In the genomic region with DNA sequence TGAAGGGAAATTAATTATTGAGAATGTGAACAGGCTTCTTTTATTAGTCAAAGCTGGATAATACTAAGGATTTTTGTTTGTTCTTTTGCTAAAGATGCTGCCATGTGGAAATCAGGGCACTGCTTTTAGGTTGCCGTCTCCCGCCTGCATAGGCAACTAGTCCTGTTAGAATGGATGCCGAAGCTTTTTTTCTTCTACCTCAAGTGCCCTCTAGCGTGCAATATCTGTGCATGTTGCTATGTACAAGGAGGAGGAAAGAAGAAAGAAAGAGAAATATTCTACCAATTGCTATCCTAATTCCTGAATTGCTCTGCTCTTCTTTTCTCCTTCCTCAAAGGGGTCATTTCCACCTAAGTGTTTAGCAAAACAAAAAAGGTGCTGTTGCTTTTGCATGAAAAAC, we compare ENCODE assay signal across 9 cellular contexts. TPM values are rescaled to one million over a fixed set of nuclear protein-coding genes. Genes with fewer than 3 reads are reported as not detected.
A peak's percentile ranks its signal among the peaks of the same experiment; 100 is the strongest.
DNase-seq lines count a peak whose midpoint lies in the region; ATAC-seq and TF ChIP-seq lines count a peak whose summit lies in the region.
"Had no signal": no experiment of that assay in that cellular context is flagged by ENCODE, and none has a peak within 500 bp of the region (broad histone marks: within the 10 kb centered on the region; RNA-seq: fewer than 3 reads in every experiment).

No MANE protein-coding gene starts in this region.

- TF ChIP-seq CTCF in DND-41 (IDR thresholded peaks at IDR 0.05; ENCODE audit: borderline replicate concordance, extremely low read depth, low read length, poor library complexity, severe bottlenecking) (peak; percentile 8), natural killer cell (IDR thresholded peaks at IDR 0.05) (no peak)

- H3K36me3 Mint-ChIP-seq in CD8-positive, alpha-beta memory T cell = no peaks in the 10 kb centered on the region
- H3K36me3 Mint-ChIP-seq in activated T-helper 2 cell treated with anti-CD3 and anti-CD28 coated beads, Interferon-gamma antibody, Interleukin-2, Interleukin-4, amounts not matched to agents 10 μg/mL and 5 μg/mL and 100 μg/mL, durations not matched to agents 14 hours and 24 hours and 36 hours (ENCODE audit: low read depth) = no peaks in the 10 kb centered on the region
- no peaks in the 10 kb centered on the region for H3K36me3 Mint-ChIP-seq in natural killer cell
- no peaks in the 10 kb centered on the region for H3K36me3 Mint-ChIP-seq in activated T-cell treated with anti-CD3 and anti-CD28 coated beads, Interleukin-2, amount 50 U/mL, for 72 hours (ENCODE audit: insufficient read depth in 2 of 2)

- no peaks in the 10 kb centered on the region for H3K4me1 ChIP-seq in DND-41 (ENCODE audit: insufficient read depth, low read length)
- H3K4me1 ChIP-seq in CD8-positive, alpha-beta memory T cell (ENCODE audit: insufficient read depth, low read length) = no peaks in the 10 kb centered on the region

- ATAC-seq in DND-41 (ENCODE audit: insufficient read depth, low read depth) (no peak), natural killer cell (no peak)
- no peak for ATAC-seq in activated T-cell treated with anti-CD3 and anti-CD28 coated beads, Interleukin-2, amount 50 U/mL, for 72 hours (replicated peaks in 1 of 2)

- H3K79me2 ChIP-seq in DND-41 (ENCODE audit: insufficient read depth, low read length) = no peaks in the 10 kb centered on the region

- no peaks in the 10 kb centered on the region for H4K20me1 ChIP-seq in DND-41 (ENCODE audit: insufficient read depth, low read length)

- no peak for DNase-seq in DND-41
- peak; percentile 55 for DNase-seq in LHCN-M2 (ENCODE audit: low read depth)
- peak; percentile 10 for DNase-seq in amniotic epithelial cell (ENCODE audit: low read depth)
- DNase-seq in midbrain (lab: John Stamatoyannopoulos, UW) = peak; percentile 80
- DNase-seq in CD8-positive, alpha-beta memory T cell = no peak
- no peak for DNase-seq in activated T-helper 2 cell treated with anti-CD3 and anti-CD28 coated beads, Interferon-gamma antibody, Interleukin-2, Interleukin-4, amounts not matched to agents 10 μg/mL and 5 μg/mL and 100 μg/mL, durations not matched to agents 14 hours and 24 hours and 36 hours (ENCODE audit: low spot score)
- no peak for DNase-seq in natural killer cell
- DNase-seq in activated T-cell treated with anti-CD3 and anti-CD28 coated beads, Interleukin-2, amount 50 U/mL, for 72 hours = no peak

- H3K9ac ChIP-seq in DND-41 (ENCODE audit: low read depth, low read length) = no peak overlapping the region

- peaks cover 4% of the 10 kb centered on the region for H3K9me3 ChIP-seq in DND-41 (ENCODE audit: insufficient read depth, low read length, severe bottlenecking)
- H3K9me3 ChIP-seq in CD8-positive, alpha-beta memory T cell (ENCODE audit: low read length) = no peaks in the 10 kb centered on the region
- H3K9me3 ChIP-seq: neutrophil had no signal

- no peaks in the 10 kb centered on the region for H3K27me3 ChIP-seq in DND-41 (ENCODE audit: insufficient read depth, low read length, poor library complexity)
- H3K27me3 ChIP-seq in CD8-positive, alpha-beta memory T cell (ENCODE audit: insufficient read depth, low read length, poor library complexity, severe bottlenecking) = no peaks in the 10 kb centered on the region

- H3K27ac Mint-ChIP-seq in CD8-positive, alpha-beta memory T cell = no peak overlapping the region
- no peak overlapping the region for H3K27ac Mint-ChIP-seq in activated T-helper 2 cell treated with anti-CD3 and anti-CD28 coated beads, Interferon-gamma antibody, Interleukin-2, Interleukin-4, amounts not matched to agents 10 μg/mL and 5 μg/mL and 100 μg/mL, durations not matched to agents 14 hours and 24 hours and 36 hours
- no peak overlapping the region for H3K27ac Mint-ChIP-seq in natural killer cell
- H3K27ac Mint-ChIP-seq in activated T-cell treated with anti-CD3 and anti-CD28 coated beads, Interleukin-2, amount 50 U/mL, for 72 hours = no peak overlapping the region

- CTCF ChIA-PET in CD8-positive, alpha-beta memory T cell (lab: Charles Lee) = no interaction called here

- POLR2A ChIA-PET in CD8-positive, alpha-beta memory T cell (lab: Charles Lee) = no interaction called here

- H3K4me3 ChIP-seq in DND-41 (ENCODE audit: low read depth in 1 of 2, low read length in 2 of 2) = no peak overlapping the region
- H3K4me3 ChIP-seq in CD8-positive, alpha-beta memory T cell (ENCODE audit: low read length) = no peak overlapping the region

- H2AFZ ChIP-seq in DND-41 (ENCODE audit: low read depth, low read length) = no peak overlapping the region

- no peaks in the 10 kb centered on the region for H3K4me1 Mint-ChIP-seq in CD8-positive, alpha-beta memory T cell
- no peaks in the 10 kb centered on the region for H3K4me1 Mint-ChIP-seq in activated T-helper 2 cell treated with anti-CD3 and anti-CD28 coated beads, Interferon-gamma antibody, Interleukin-2, Interleukin-4, amounts not matched to agents 10 μg/mL and 5 μg/mL and 100 μg/mL, durations not matched to agents 14 hours and 24 hours and 36 hours (ENCODE audit: low read depth)
- H3K4me1 Mint-ChIP-seq in natural killer cell = no peaks in the 10 kb centered on the region
- no peaks in the 10 kb centered on the region for H3K4me1 Mint-ChIP-seq in activated T-cell treated with anti-CD3 and anti-CD28 coated beads, Interleukin-2, amount 50 U/mL, for 72 hours (ENCODE audit: low read depth)

- no peaks in the 10 kb centered on the region for H3K36me3 ChIP-seq in DND-41 (ENCODE audit: insufficient read depth, low read length)
- no peaks in the 10 kb centered on the region for H3K36me3 ChIP-seq in CD8-positive, alpha-beta memory T cell (ENCODE audit: insufficient read depth, low read length)
- H3K36me3 ChIP-seq: neutrophil had no signal

- no peak overlapping the region for H3K27ac ChIP-seq in DND-41 (ENCODE audit: low read length)
- H3K27ac ChIP-seq in CD8-positive, alpha-beta memory T cell (ENCODE audit: low read depth, low read length) = no peak overlapping the region
- H3K27ac ChIP-seq: neutrophil had no signal

- no peaks in the 10 kb centered on the region for H3K27me3 Mint-ChIP-seq in CD8-positive, alpha-beta memory T cell
- no peaks in the 10 kb centered on the region for H3K27me3 Mint-ChIP-seq in activated T-helper 2 cell treated with anti-CD3 and anti-CD28 coated beads, Interferon-gamma antibody, Interleukin-2, Interleukin-4, amounts not matched to agents 10 μg/mL and 5 μg/mL and 100 μg/mL, durations not matched to agents 14 hours and 24 hours and 36 hours (ENCODE audit: low read depth)
- H3K27me3 Mint-ChIP-seq in natural killer cell (ENCODE audit: low read depth in 2 of 2) = no peaks in the 10 kb centered on the region
- H3K27me3 Mint-ChIP-seq in activated T-cell treated with anti-CD3 and anti-CD28 coated beads, Interleukin-2, amount 50 U/mL, for 72 hours (ENCODE audit: low read depth) = no peaks in the 10 kb centered on the region

- intact Hi-C loops in activated T-helper 2 cell treated with anti-CD3 and anti-CD28 coated beads, Interferon-gamma antibody, Interleukin-2, Interleukin-4, amounts not matched to agents 10 μg/mL and 5 μg/mL and 100 μg/mL, durations not matched to agents 14 hours and 24 hours and 36 hours (cut with micrococcal nuclease) = no loop called here
- intact Hi-C loops in natural killer cell (cut with micrococcal nuclease) = no loop called here

- H3K9me3 Mint-ChIP-seq in CD8-positive, alpha-beta memory T cell = peaks cover 16 to 34% (median 19%) of the 10 kb centered on the region in 5 donors
- H3K9me3 Mint-ChIP-seq in activated T-helper 2 cell treated with anti-CD3 and anti-CD28 coated beads, Interferon-gamma antibody, Interleukin-2, Interleukin-4, amounts not matched to agents 10 μg/mL and 5 μg/mL and 100 μg/mL, durations not matched to agents 14 hours and 24 hours and 36 hours = peaks cover 11% of the 10 kb centered on the region
- H3K9me3 Mint-ChIP-seq in natural killer cell = peaks cover 5 to 6% of the 10 kb centered on the region in 2 donors
- peaks cover 3 to 6% of the 10 kb centered on the region in 2 donors for H3K9me3 Mint-ChIP-seq in activated T-cell treated with anti-CD3 and anti-CD28 coated beads, Interleukin-2, amount 50 U/mL, for 72 hours

- H3K4me2 ChIP-seq in DND-41 (ENCODE audit: insufficient read depth, low read length) = no peak overlapping the region

- H3K4me3 Mint-ChIP-seq in CD8-positive, alpha-beta memory T cell = no peak overlapping the region
- no peak overlapping the region for H3K4me3 Mint-ChIP-seq in activated T-helper 2 cell treated with anti-CD3 and anti-CD28 coated beads, Interferon-gamma antibody, Interleukin-2, Interleukin-4, amounts not matched to agents 10 μg/mL and 5 μg/mL and 100 μg/mL, durations not matched to agents 14 hours and 24 hours and 36 hours (ENCODE audit: low read depth)
- H3K4me3 Mint-ChIP-seq in natural killer cell = no peak overlapping the region
- H3K4me3 Mint-ChIP-seq in activated T-cell treated with anti-CD3 and anti-CD28 coated beads, Interleukin-2, amount 50 U/mL, for 72 hours = no peak overlapping the region

RNA-seq across cellular contexts. Expression of gene CDH8, which starts 5.2 kb away (rescaled TPM):
- total RNA-seq in LHCN-M2 (2014; rRNA removed) (0.32 and 3.0 TPM in 2 replicates), natural killer cell (not detected)
- polyA plus RNA-seq in LHCN-M2 (2012) = 17.3 TPM
- not detected for total RNA-seq in CD8-positive, alpha-beta memory T cell
- polyA plus RNA-seq in CD8-positive, alpha-beta memory T cell = not detected
- not detected in 2 replicates for total RNA-seq in activated T-helper 2 cell treated with anti-CD3 and anti-CD28 coated beads, Interferon-gamma antibody, Interleukin-2, Interleukin-4, amounts not matched to agents 10 μg/mL and 5 μg/mL and 100 μg/mL, durations not matched to agents 14 hours and 24 hours and 36 hours
- total RNA-seq in activated T-cell treated with anti-CD3 and anti-CD28 coated beads, Interleukin-2, amount 50 U/mL, for 72 hours = not detected

Comparison
In these comparisons a context has a peak if more than half of its experiments do, and no peak if none do; other contexts are left out.
1. DNase-seq: peak in LHCN-M2 (single experiment), amniotic epithelial cell (single experiment) and midbrain (single experiment); none in DND-41 (single experiment), CD8-positive, alpha-beta memory T cell (0 of 5), activated T-helper 2 cell treated with anti-CD3 and anti-CD28 coated beads, Interferon-gamma antibody, Interleukin-2, Interleukin-4, amounts not matched to agents 10 μg/mL and 5 μg/mL and 100 μg/mL, durations not matched to agents 14 hours and 24 hours and 36 hours (single experiment), natural killer cell (single experiment) and activated T-cell treated with anti-CD3 and anti-CD28 coated beads, Interleukin-2, amount 50 U/mL, for 72 hours (0 of 2).